In the genomic region with DNA sequence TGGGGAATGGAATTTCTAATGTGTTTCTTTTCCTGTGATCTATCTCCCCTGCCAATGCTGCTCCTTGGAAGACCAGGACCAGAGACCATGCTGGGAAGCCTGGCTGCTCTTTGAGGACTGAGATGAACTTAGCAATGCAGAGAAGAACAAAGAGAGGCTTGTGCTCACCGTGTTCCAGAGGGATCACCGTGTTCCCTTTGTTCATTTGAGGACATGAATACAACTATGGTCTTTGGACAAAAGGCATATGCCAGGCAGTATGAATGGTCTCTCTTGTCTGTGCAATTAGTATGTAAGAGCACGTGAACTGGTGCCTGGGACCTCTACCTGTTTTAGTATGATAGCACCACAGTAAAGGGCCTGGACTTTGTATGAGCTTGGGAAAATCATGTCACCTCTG, we compare ENCODE assay signal across 19 cellular contexts.
DNase-seq lines count a peak whose midpoint lies in the region; ATAC-seq, FAIRE-seq and TF ChIP-seq lines count a peak whose summit lies in the region.
"Had no signal": no experiment of that assay in that cellular context is flagged by ENCODE, and none has a peak within 500 bp of the region (broad histone marks: within the 10 kb centered on the region; RNA-seq: fewer than 3 reads in every experiment).

No MANE protein-coding gene starts in this region.

- in situ Hi-C loops in HepG2 (cut with HindIII; ENCODE audit: extremely low pct_ligation_motif_present, low pct_unique_long_range_greater_than_20kb) (no loop called here), GM23248 (cut with MboI) (no loop called here)

- no peak overlapping the region for H2AFZ ChIP-seq in HepG2 (ENCODE audit: low read length)
- no peak overlapping the region for H2AFZ ChIP-seq in GM23248

- H3K27me3 ChIP-seq in HepG2 (ENCODE audit: control insufficient read depth in 1 of 2, insufficient read depth in 2 of 2, low read length in 2 of 2): peaks cover 0 to 23% of the 10 kb centered on the region in 2 experiments; a peak in 3 of 5 replicates
- H3K27me3 ChIP-seq in right lobe of liver: no peaks in the 10 kb centered on the region
- H3K27me3 ChIP-seq in GM23248 (replicated peaks; ENCODE audit: insufficient read depth): no peaks in the 10 kb centered on the region
- H3K27me3 ChIP-seq: BLaER1 treated with 17β-estradiol and CSF1 and Interleukin-3, amounts not matched to agents 10 nM and 100 nM had no signal

- no peaks in the 10 kb centered on the region for H3K9me2 ChIP-seq in GM23248 (ENCODE audit: insufficient read depth)

- no peak for TF ChIP-seq RAD21 in HepG2 (CRISPR knock-in tag; IDR thresholded peaks at IDR 0.05)

- ATAC-seq in HepG2 (peak; percentile 41; the same call in 2 of the 3 replicates), right lobe of liver (no peak), GM18520 (IDR thresholded peaks at IDR 0.05; ENCODE audit: unreplicated experiment) (no peak)
- ATAC-seq: Panc1, Right ventricle myocardium inferior had no signal

- WGBS in HepG2 (ENCODE audit: low lambda C conversion rate): 3% methylated on average over 3 of the region's 3 CpGs
- WGBS in right lobe of liver (ENCODE audit: insufficient coverage, low coverage, low lambda C conversion rate, missing lambda C conversion rate): 90% methylated on average over 3 of the region's 3 CpGs
- WGBS in GM23248 (ENCODE audit: low coverage in 1 of 2, low lambda C conversion rate in 2 of 2, missing lambda C conversion rate in 2 of 2), 2 experiments: 3 to 7% methylated on average over 3 of the region's 3 CpGs

- DNase-seq in HepG2 (ENCODE audit: low spot score): peak; percentile 44
- DNase-seq in right lobe of liver: no peak
- peak in 33 of 51 donors; percentile 12 to 93 (median 63) for DNase-seq in hypothalamus (lab: John Stamatoyannopoulos, UW)
- peak; percentile 99 for DNase-seq in pons (ENCODE audit: low spot score)
- no peak for DNase-seq in GM23248
- no peak for DNase-seq in DMS79 (lab: John Stamatoyannopoulos, UW)
- DNase-seq in activated T-cell treated with anti-CD3 and anti-CD28 coated beads, Interleukin-2, amount 50 U/mL, for 48 hours: no peak
- DNase-seq: 8988T, EL, GOT3, KG1, NCI-H1092 treated with DMSO at 0.1 percent for 48 hours, NCI-H1694 treated with DMSO at 0.1 percent for 48 hours, NCI-H446 treated with DMSO at 0.1 percent for 48 hours, NCI-H82 had no signal

- CTCF ChIA-PET in HepG2 (lab: Yijun Ruan, JAX; ENCODE audit: low intra/inter-chr PET ratio, low total read pairs): no interaction called here

- intact Hi-C loops in HepG2 (cut with micrococcal nuclease; ENCODE audit: unreplicated experiment) (no loop called here), right lobe of liver (cut with DNase I) (no loop called here)

- no peak for TF ChIP-seq POLR2A in HepG2 (IDR thresholded peaks at IDR 0.05; ENCODE audit: insufficient read depth in 1 of 2, low read depth in 2 of 2, low read length in 2 of 2)
- no peak for TF ChIP-seq POLR2A in right lobe of liver (IDR thresholded peaks at IDR 0.05)

- BruUV-seq in HepG2 (replicated peaks; lab: Mats Ljungman, UMichigan): no TSS peak

- TF ChIP-seq EP300 in HepG2 (IDR thresholded peaks at IDR 0.05; ENCODE audit: low read depth in 2 of 2, low read length in 2 of 2) (no peak), HepG2 (CRISPR knock-in tag; IDR thresholded peaks at IDR 0.05; ENCODE audit: borderline replicate concordance) (no peak)

- H3K9me3 ChIP-seq in HepG2 (ENCODE audit: low read length) (no peaks in the 10 kb centered on the region), right lobe of liver (no peaks in the 10 kb centered on the region), GM23248 (ENCODE audit: low read depth) (no peaks in the 10 kb centered on the region)
- H3K9me3 ChIP-seq: BLaER1 treated with 17β-estradiol and CSF1 and Interleukin-3, amounts not matched to agents 10 nM and 100 nM had no signal

- no peaks in the 10 kb centered on the region for H3K79me2 ChIP-seq in HepG2 (ENCODE audit: insufficient read depth, low read length)
- no peaks in the 10 kb centered on the region for H3K79me2 ChIP-seq in GM23248 (ENCODE audit: insufficient read depth)

- H3K36me3 ChIP-seq in HepG2 (replicated peaks in 1 of 2; ENCODE audit: control insufficient read depth in 1 of 2, insufficient read depth in 2 of 2, low read length in 2 of 2) (no peaks in the 10 kb centered on the region), right lobe of liver (no peaks in the 10 kb centered on the region), GM23248 (ENCODE audit: low read depth) (no peaks in the 10 kb centered on the region)
- H3K36me3 ChIP-seq: BLaER1 treated with 17β-estradiol and CSF1 and Interleukin-3, amounts not matched to agents 10 nM and 100 nM had no signal

- FAIRE-seq in HepG2 (lab: Jason Lieb, UNC): no peak

- POLR2A ChIA-PET in HepG2 (lab: Yijun Ruan, JAX): no interaction called here

- no peak for TF ChIP-seq CTCF in HepG2 (CRISPR knock-in tag; IDR thresholded peaks at IDR 0.05)
- no peak for TF ChIP-seq CTCF in right lobe of liver (IDR thresholded peaks at IDR 0.05)

- H3K4me1 ChIP-seq in HepG2 (ENCODE audit: insufficient read depth, low read length) (peaks cover 8% of the 10 kb centered on the region), right lobe of liver (no peaks in the 10 kb centered on the region), GM23248 (ENCODE audit: insufficient read depth) (no peaks in the 10 kb centered on the region)

- H3F3A ChIP-seq in GM23248 (ENCODE audit: insufficient read depth): no peaks in the 10 kb centered on the region

- H4K20me1 ChIP-seq in HepG2 (ENCODE audit: insufficient read depth, low read length) (no peaks in the 10 kb centered on the region), GM23248 (ENCODE audit: insufficient read depth) (no peaks in the 10 kb centered on the region)
- H4K20me1 ChIP-seq: BLaER1 treated with 17β-estradiol and CSF1 and Interleukin-3, amounts not matched to agents 10 nM and 100 nM had no signal

- H3K9ac ChIP-seq in HepG2 (ENCODE audit: insufficient read depth, low read depth, low read length) (no peak overlapping the region), GM23248 (no peak overlapping the region)
- H3K9ac ChIP-seq: BLaER1 treated with 17β-estradiol and CSF1 and Interleukin-3, amounts not matched to agents 10 nM and 100 nM had no signal

- H3K4me2 ChIP-seq in HepG2 (ENCODE audit: low read depth, low read length) (no peak overlapping the region), GM23248 (ENCODE audit: unreplicated experiment) (no peak overlapping the region)
- H3K4me2 ChIP-seq: BLaER1 treated with 17β-estradiol and CSF1 and Interleukin-3, amounts not matched to agents 10 nM and 100 nM had no signal

- H3K27ac ChIP-seq in HepG2 (ENCODE audit: extremely low read length, insufficient read depth, low read length) (no peak overlapping the region), right lobe of liver (no peak overlapping the region), GM23248 (no peak overlapping the region)
- H3K27ac ChIP-seq: BLaER1 treated with 17β-estradiol and CSF1 and Interleukin-3, amounts not matched to agents 10 nM and 100 nM had no signal

- H3K4me3 ChIP-seq in HepG2 (replicated peaks in 1 of 3; ENCODE audit: insufficient read depth in 1 of 3, low read depth in 2 of 3, low read length in 3 of 3) (no peak overlapping the region), right lobe of liver (no peak overlapping the region), GM23248 (no peak overlapping the region)
- H3K4me3 ChIP-seq: BLaER1 treated with 17β-estradiol and CSF1 and Interleukin-3, amounts not matched to agents 10 nM and 100 nM had no signal

TF ChIP-seq in HepG2, 621 proteins besides CTCF, POLR2A, EP300 and RAD21 (continues in another document):
- TF ChIP-seq SALL2 (CRISPR knock-in tag; IDR thresholded peaks at IDR 0.05): no peak
- peak; percentile 74 for TF ChIP-seq BHLHE40 (IDR thresholded peaks at IDR 0.05; ENCODE audit: low read length)
- TF ChIP-seq, protein P1, sequence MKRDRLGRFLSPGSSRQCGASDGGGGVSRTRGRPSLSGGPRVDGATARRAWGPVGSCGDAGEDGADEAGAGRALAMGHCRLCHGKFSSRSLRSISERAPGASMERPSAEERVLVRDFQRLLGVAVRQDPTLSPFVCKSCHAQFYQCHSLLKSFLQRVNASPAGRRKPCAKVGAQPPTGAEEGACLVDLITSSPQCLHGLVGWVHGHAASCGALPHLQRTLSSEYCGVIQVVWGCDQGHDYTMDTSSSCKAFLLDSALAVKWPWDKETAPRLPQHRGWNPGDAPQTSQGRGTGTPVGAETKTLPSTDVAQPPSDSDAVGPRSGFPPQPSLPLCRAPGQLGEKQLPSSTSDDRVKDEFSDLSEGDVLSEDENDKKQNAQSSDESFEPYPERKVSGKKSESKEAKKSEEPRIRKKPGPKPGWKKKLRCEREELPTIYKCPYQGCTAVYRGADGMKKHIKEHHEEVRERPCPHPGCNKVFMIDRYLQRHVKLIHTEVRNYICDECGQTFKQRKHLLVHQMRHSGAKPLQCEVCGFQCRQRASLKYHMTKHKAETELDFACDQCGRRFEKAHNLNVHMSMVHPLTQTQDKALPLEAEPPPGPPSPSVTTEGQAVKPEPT (CRISPR knock-in tag; IDR thresholded peaks at IDR 0.05; ENCODE audit: low read depth): no peak
- TF ChIP-seq ZBTB46 (CRISPR knock-in tag; IDR thresholded peaks at IDR 0.05; ENCODE audit: borderline replicate concordance): no peak
- peak; percentile 68 for TF ChIP-seq ZNF263 (CRISPR knock-in tag; IDR thresholded peaks at IDR 0.05)
- TF ChIP-seq ARNTL (CRISPR knock-in tag; IDR thresholded peaks at IDR 0.05): no peak
- TF ChIP-seq KDM6A (CRISPR knock-in tag; IDR thresholded peaks at IDR 0.05; ENCODE audit: low read depth): no peak
- TF ChIP-seq SOX5 (CRISPR knock-in tag; IDR thresholded peaks at IDR 0.05; ENCODE audit: borderline replicate concordance): peak; percentile 78

Comparison
In these comparisons a context has a peak if more than half of its experiments do, and no peak if none do; other contexts are left out.
1. DNase-seq: peak in HepG2 (single experiment), hypothalamus (33 of 51) and pons (single experiment); none in right lobe of liver (0 of 3), GM23248 (single experiment), DMS79 (single experiment) and activated T-cell treated with anti-CD3 and anti-CD28 coated beads, Interleukin-2, amount 50 U/mL, for 48 hours (0 of 2).